ENCODE assay signal across 18 cellular contexts in the genomic region with DNA sequence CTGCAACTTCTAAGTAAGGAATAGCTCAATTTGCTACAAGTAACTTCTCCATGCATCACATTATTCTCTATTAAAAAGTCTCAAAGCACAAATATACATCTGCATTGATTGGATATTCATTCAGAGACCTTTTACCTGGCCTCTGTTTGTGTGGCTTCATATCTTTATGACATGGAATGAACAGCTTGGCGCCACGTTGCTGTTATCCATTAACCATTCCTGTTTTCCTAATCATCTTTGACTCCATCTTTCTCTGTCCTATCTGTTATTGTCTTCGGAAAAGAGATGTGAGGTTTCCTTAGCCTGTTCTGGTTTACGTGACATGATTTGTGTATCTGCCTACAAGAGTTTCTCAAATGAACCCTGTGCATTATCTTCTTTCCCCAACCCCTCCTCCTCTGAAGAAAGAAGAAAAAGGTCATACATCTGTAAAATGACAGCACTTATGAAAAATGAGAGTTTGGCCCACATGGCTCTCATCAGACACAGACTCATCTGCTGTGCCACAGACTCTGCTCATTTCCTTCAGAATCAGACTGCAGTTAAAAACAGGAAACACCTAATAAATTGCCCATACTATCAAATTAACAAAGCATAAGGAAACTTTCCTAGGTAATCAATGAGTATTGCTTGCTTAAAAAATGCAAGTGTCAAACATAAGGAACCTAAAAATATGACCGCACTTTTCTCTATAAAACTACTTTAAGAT.
"Had no signal": no experiment of that assay in that cellular context is flagged by ENCODE, and none has a peak within 500 bp of the region (broad histone marks: within the 10 kb centered on the region; RNA-seq: fewer than 3 reads in every experiment).

No MANE protein-coding gene starts in this region.

- H3K9me3 ChIP-seq: esophagus muscularis mucosa, gastroesophageal sphincter, left ventricle myocardium inferior, lower lobe of right lung, neutrophil had no signal

- H3K4me1 ChIP-seq: esophagus muscularis mucosa, gastroesophageal sphincter, left ventricle myocardium inferior, lower lobe of right lung had no signal

- H3K27me3 ChIP-seq: esophagus muscularis mucosa, gastroesophageal sphincter, neutrophil had no signal

- H3K27ac ChIP-seq: dorsolateral prefrontal cortex, epithelial cell of prostate, esophagus muscularis mucosa, gastroesophageal sphincter, left ventricle myocardium inferior, lower lobe of right lung, neutrophil had no signal

- H3K4me1 Mint-ChIP-seq: immature natural killer cell, memory B cell had no signal

- H3K27ac Mint-ChIP-seq: immature natural killer cell; memory B cell; mesothelial cell of epicardium; natural killer cell treated with Interleukin-12 subunit alpha and Interleukin-12 subunit beta and Interleukin-15 and Interleukin-18, amount 100 ng/mL, for 72 hours had no signal

- H3K9me3 Mint-ChIP-seq: memory B cell, mesothelial cell of epicardium had no signal

- H3K36me3 ChIP-seq: esophagus muscularis mucosa, gastroesophageal sphincter, left ventricle myocardium inferior, lower lobe of right lung, neutrophil had no signal

- H3K36me3 Mint-ChIP-seq: immature natural killer cell; memory B cell; mesothelial cell of epicardium; natural killer cell treated with Interleukin-12 subunit alpha and Interleukin-12 subunit beta and Interleukin-15 and Interleukin-18, amount 100 ng/mL, for 72 hours had no signal

- H3K4me3 ChIP-seq: dorsolateral prefrontal cortex, esophagus muscularis mucosa, gastroesophageal sphincter, left ventricle myocardium inferior, lower lobe of right lung had no signal

- H3K4me3 Mint-ChIP-seq: immature natural killer cell; memory B cell; mesothelial cell of epicardium; natural killer cell treated with Interleukin-12 subunit alpha and Interleukin-12 subunit beta and Interleukin-15 and Interleukin-18, amount 100 ng/mL, for 72 hours had no signal

- H3K27me3 Mint-ChIP-seq: natural killer cell treated with Interleukin-12 subunit alpha and Interleukin-12 subunit beta and Interleukin-15 and Interleukin-18, amount 100 ng/mL, for 72 hours had no signal

- DNase-seq: cortex of kidney; dorsolateral prefrontal cortex; effector memory CD4-positive, alpha-beta T cell; foreskin fibroblast; glutamatergic neuron; immature natural killer cell; left ventricle myocardium inferior; lower lobe of right lung; stimulated activated CD4-positive, alpha-beta T cell treated with anti-CD3 and anti-CD28 coated beads, Interleukin-12 subunit alpha, Interleukin-12 subunit beta, amount 100 ng/mL, for 4 hours; stimulated activated naive CD4-positive, alpha-beta T cell treated with Interleukin-2 at 50 U/mL for 16 hours; trophoblast cell had no signal
